ENCODE assay signal across 11 cellular contexts in genomic region chr13:92967923-92968322, GRCh38.
DNase-seq lines count a peak whose midpoint lies in the region; TF ChIP-seq lines count a peak whose summit lies in the region.
"Had no signal": no experiment of that assay in that cellular context is flagged by ENCODE, and none has a peak within 500 bp of the region (broad histone marks: within the 10 kb centered on the region; RNA-seq: fewer than 3 reads in every experiment).

No MANE protein-coding gene starts in this region.

- TF ChIP-seq CTCF in cardiac fibroblast (IDR thresholded peaks at IDR 0.05; ENCODE audit: low read depth, low read length), result peak; percentile 29
- TF ChIP-seq CTCF in osteoblast (IDR thresholded peaks at IDR 0.05; ENCODE audit: extremely low read depth, low read depth, low read length), result peak; percentile 46

- H3K27ac ChIP-seq in osteoblast (ENCODE audit: low read depth, low read length), result no peak overlapping the region

- H3K4me1 ChIP-seq in osteoblast (ENCODE audit: insufficient read depth, low read length), result no peaks in the 10 kb centered on the region

- H4K20me1 ChIP-seq in osteoblast (ENCODE audit: insufficient read depth, low read length), result no peaks in the 10 kb centered on the region

- peak; percentile 1 for DNase-seq in DMS53 (lab: John Stamatoyannopoulos, UW)
- no peak for DNase-seq in DMS53 treated with DMSO at 0.1 percent for 48 hours (lab: John Stamatoyannopoulos, UW; ENCODE audit: unreplicated experiment)
- peak; percentile 32 for DNase-seq in NCI-H146 treated with DMSO at 0.1 percent for 48 hours (lab: John Stamatoyannopoulos, UW; ENCODE audit: unreplicated experiment)
- DNase-seq in cardiac fibroblast (ENCODE audit: low read depth in 2 of 2), result peak; percentile 29
- no peak for DNase-seq in osteoblast (ENCODE audit: insufficient read length, low spot score, missing footprints)
- no peak for DNase-seq in NCI-H1436 treated with DMSO at 0.1 percent for 48 hours (lab: John Stamatoyannopoulos, UW)
- DNase-seq in DMS153 treated with DMSO at 0.1 percent for 48 hours (lab: John Stamatoyannopoulos, UW; ENCODE audit: unreplicated experiment), result no peak
- DNase-seq in NCI-H2171 (lab: John Stamatoyannopoulos, UW), result no peak
- DNase-seq: 8988T; activated naive CD8-positive, alpha-beta T cell treated with anti-CD3 and anti-CD28 coated beads, Interleukin-2, amount 50 U/mL, for 24 hours; immature natural killer cell had no signal

- no peaks in the 10 kb centered on the region for H3K9me3 ChIP-seq in osteoblast (ENCODE audit: low read depth, low read length)

- H3K36me3 ChIP-seq in osteoblast (ENCODE audit: insufficient read depth, low read length), result no peaks in the 10 kb centered on the region

- H3K79me2 ChIP-seq in osteoblast (ENCODE audit: insufficient read depth, low read length), result no peaks in the 10 kb centered on the region

- H3K4me2 ChIP-seq in osteoblast (ENCODE audit: insufficient read depth, low read length), result no peak overlapping the region

- no peaks in the 10 kb centered on the region for H3K27me3 ChIP-seq in osteoblast (ENCODE audit: insufficient read depth, low read length)

- H2AFZ ChIP-seq in osteoblast (ENCODE audit: low read length), result no peak overlapping the region

- H3K4me3 ChIP-seq in cardiac fibroblast (replicated peaks in 1 of 2; ENCODE audit: low read depth in 2 of 2, low read length in 2 of 2), result no peak overlapping the region
- no peak overlapping the region for H3K4me3 ChIP-seq in osteoblast (ENCODE audit: insufficient read depth, low read length)

Comparison
In these comparisons a context has a peak if more than half of its experiments do, and no peak if none do; other contexts are left out.
1. DNase-seq: peak in DMS53 (single experiment), NCI-H146 treated with DMSO at 0.1 percent for 48 hours (single experiment) and cardiac fibroblast (2 of 2); none in DMS53 treated with DMSO at 0.1 percent for 48 hours (single experiment), osteoblast (single experiment), NCI-H1436 treated with DMSO at 0.1 percent for 48 hours (single experiment), DMS153 treated with DMSO at 0.1 percent for 48 hours (single experiment) and NCI-H2171 (single experiment).